1 cellular context compared by ENCODE assay signal in genomic region chr9:137716694-137717287, GRCh38.
TF ChIP-seq lines count a peak whose summit lies in the region.

No MANE protein-coding gene starts in this region.

TF ChIP-seq in GM12878, 131 proteins besides CTCF, POLR2A, EP300 and RAD21 (continued from another document):
- TF ChIP-seq PRDM15 (CRISPR knock-in tag; IDR thresholded peaks at IDR 0.05): no peak
- no peak for TF ChIP-seq STAT3 (IDR thresholded peaks at IDR 0.05; ENCODE audit: low read depth, low read length)
- no peak for TF ChIP-seq GATAD2B (conservative IDR thresholded peaks at IDR 0.05; ENCODE audit: low read depth)
- TF ChIP-seq JUND (IDR thresholded peaks at IDR 0.05; ENCODE audit: low read depth, low read length): no peak
- no peak; the same call in 1 of the 2 replicates for TF ChIP-seq HDGF (IDR thresholded peaks at IDR 0.05)
- no peak for TF ChIP-seq ELK1 (IDR thresholded peaks at IDR 0.05; ENCODE audit: low read depth, low read length)
